Comparison of ENCODE assay signal across 21 cellular contexts in the genomic region with DNA sequence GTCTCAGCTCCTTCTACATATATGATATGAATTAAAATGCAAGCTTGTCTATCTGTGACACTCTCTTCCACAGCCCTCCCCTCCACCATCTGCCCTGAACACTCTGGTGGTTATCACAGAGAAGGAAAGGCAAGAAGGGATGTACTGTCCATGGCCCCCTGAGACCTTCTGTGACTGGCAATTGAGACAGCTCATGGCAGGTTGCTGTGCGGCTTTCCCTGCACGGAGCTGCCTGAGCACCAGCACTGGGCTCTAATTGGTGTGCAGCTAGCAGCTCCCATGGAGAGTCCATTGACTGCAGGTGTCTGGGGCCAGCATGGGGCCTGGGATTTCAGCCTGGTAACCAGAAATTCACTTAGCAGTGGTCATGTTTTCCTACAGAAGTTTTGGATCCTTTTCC.
"Had no signal": no experiment of that assay in that cellular context is flagged by ENCODE, and none has a peak within 500 bp of the region (broad histone marks: within the 10 kb centered on the region; RNA-seq: fewer than 3 reads in every experiment).

No MANE protein-coding gene starts in this region.

- H3K4me3 ChIP-seq: dorsolateral prefrontal cortex, heart right ventricle, mucosa of descending colon, smooth muscle cell, transverse colon, uterus had no signal

- H3K4me2 ChIP-seq: smooth muscle cell had no signal

- H3K36me3 ChIP-seq: heart right ventricle, transverse colon, uterus had no signal

- ATAC-seq: heart right ventricle; left colon; mucosa of descending colon; sciatic nerve; stimulated activated naive B cell treated with anti-CD40 and anti-IgM and Interleukin-4, amounts not matched to agents 10 μg/mL and 1 μg/mL and 100 μg/mL, for 72 hours had no signal

- H3K27me3 ChIP-seq: dorsolateral prefrontal cortex, heart right ventricle, transverse colon, uterus had no signal

- H3K9me3 ChIP-seq: heart right ventricle, mucosa of descending colon, transverse colon, uterus had no signal

- H3K4me1 ChIP-seq: heart right ventricle, transverse colon, uterus had no signal

- H3K27ac ChIP-seq: dorsolateral prefrontal cortex, heart right ventricle, transverse colon, uterus had no signal

- DNase-seq: activated CD4-positive, alpha-beta memory T cell treated with anti-CD3 and anti-CD28 coated beads for 36 hours; activated CD4-positive, alpha-beta T cell treated with anti-CD3 and anti-CD28 coated beads for 4 hours; activated CD4-positive, CD25-positive, alpha-beta regulatory T cell; activated naive CD4-positive, alpha-beta T cell treated with Interleukin-2 at 50 U/mL for 16 hours; activated naive CD8-positive, alpha-beta T cell treated with anti-CD3 and anti-CD28 coated beads for 36 hours; activated T-cell treated with anti-CD3 and anti-CD28 coated beads, Interleukin-2, amount 50 U/mL, for 48 hours; central memory CD4-positive, alpha-beta T cell; dorsolateral prefrontal cortex; heart right ventricle; left colon; mesenchymal stem cell; mucosa of descending colon; nephron progenitor cell; occipital lobe; stimulated activated CD4-positive, alpha-beta T cell treated with anti-CD3 and anti-CD28 coated beads, Interleukin-15, amount 100 ng/mL, for 24 hours; stimulated activated naive B cell treated with anti-CD40 and anti-IgM and Interleukin-4, amounts not matched to agents 10 μg/mL and 1 μg/mL and 100 μg/mL, for 72 hours; T1000; transverse colon; uterus had no signal
